Comparison of ENCODE assay signal across 17 cellular contexts in the genomic region with DNA sequence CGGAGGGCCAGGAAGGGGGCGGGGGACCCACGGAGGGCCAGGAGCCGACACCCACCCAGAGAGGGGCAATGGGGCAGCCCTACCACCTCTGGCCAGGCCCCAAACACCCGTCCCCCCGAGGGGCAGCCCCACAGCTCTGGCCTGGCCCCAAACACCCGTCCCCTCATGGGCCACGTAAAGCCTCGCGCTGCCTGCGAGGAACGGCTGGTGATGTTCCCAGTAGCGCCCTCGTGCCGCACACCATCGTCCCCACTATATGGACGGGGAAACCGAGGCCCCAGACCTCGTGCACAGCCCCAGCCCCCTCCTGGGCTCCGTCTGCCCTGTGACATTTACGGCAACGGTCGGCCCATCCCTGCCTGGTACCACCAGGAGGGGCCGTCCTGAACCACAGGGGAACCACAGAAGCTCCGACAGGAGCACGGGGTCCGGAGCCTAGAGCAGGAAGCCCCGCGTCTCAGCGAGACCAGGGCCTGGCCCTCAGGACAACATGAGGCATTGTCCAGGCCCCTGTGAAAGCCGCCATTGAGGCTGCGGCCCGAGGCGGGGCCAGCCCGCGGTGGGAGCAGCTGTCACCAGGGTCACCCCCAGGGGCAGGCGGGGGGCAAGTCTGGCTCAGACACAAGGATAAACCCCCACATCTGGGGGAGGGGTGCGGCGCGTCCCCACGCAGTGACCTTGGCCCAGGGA.
"Had no signal": no experiment of that assay in that cellular context is flagged by ENCODE, and none has a peak within 500 bp of the region (broad histone marks: within the 10 kb centered on the region; RNA-seq: fewer than 3 reads in every experiment).

No MANE protein-coding gene starts in this region.

- H3K4me2 ChIP-seq: hepatocyte had no signal

- H3K9me3 Mint-ChIP-seq: activated CD4-positive, alpha-beta T cell treated with anti-CD3 and anti-CD28 coated beads, Interleukin-2, amount 10 ng/mL, durations not matched to agents 7 days and 5 days; activated naive CD4-positive, alpha-beta T cell treated with anti-CD3 and anti-CD28 coated beads for 36 hours; nephron progenitor cell; WTC11 had no signal

- ATAC-seq: gastroesophageal sphincter, left colon, mucosa of descending colon, WTC11 had no signal

- H3K4me3 ChIP-seq: gastroesophageal sphincter, hepatocyte, lung, mucosa of descending colon, ovary, SK-N-MC, stomach had no signal

- H3K27ac Mint-ChIP-seq: activated CD4-positive, alpha-beta T cell treated with anti-CD3 and anti-CD28 coated beads, Interleukin-2, amount 10 ng/mL, durations not matched to agents 7 days and 5 days; activated naive CD4-positive, alpha-beta T cell treated with anti-CD3 and anti-CD28 coated beads for 36 hours; nephron progenitor cell; WTC11 had no signal

- H3K27me3 ChIP-seq: gastroesophageal sphincter, hepatocyte, ovary, stomach had no signal

- H3K4me3 Mint-ChIP-seq: activated CD4-positive, alpha-beta T cell treated with anti-CD3 and anti-CD28 coated beads, Interleukin-2, amount 10 ng/mL, durations not matched to agents 7 days and 5 days; activated naive CD4-positive, alpha-beta T cell treated with anti-CD3 and anti-CD28 coated beads for 36 hours; WTC11 had no signal

- DNase-seq: activated CD4-positive, alpha-beta T cell treated with anti-CD3 and anti-CD28 coated beads, Interleukin-2, amount 10 ng/mL, durations not matched to agents 7 days and 5 days; activated CD8-positive, alpha-beta memory T cell treated with anti-CD3 and anti-CD28 coated beads for 24 hours; activated naive CD4-positive, alpha-beta T cell treated with anti-CD3 and anti-CD28 coated beads for 36 hours; central memory CD4-positive, alpha-beta T cell; left colon; mucosa of descending colon; nephron progenitor cell; ovary; retina; small intestine; stomach; trophoblast cell had no signal

- H2AFZ ChIP-seq: hepatocyte had no signal

- H3K9me3 ChIP-seq: gastroesophageal sphincter, mucosa of descending colon, ovary, stomach had no signal

- H3K36me3 ChIP-seq: gastroesophageal sphincter, ovary had no signal

- H3K36me3 Mint-ChIP-seq: WTC11 had no signal

- H3K27ac ChIP-seq: hepatocyte, ovary, SK-N-MC, stomach had no signal
